29 cellular contexts compared by ENCODE assay signal in genomic region chr16:85473326-85473725, GRCh38.
DNase-seq lines count a peak whose midpoint lies in the region; ATAC-seq and TF ChIP-seq lines count a peak whose summit lies in the region.
"Had no signal": no experiment of that assay in that cellular context is flagged by ENCODE, and none has a peak within 500 bp of the region (broad histone marks: within the 10 kb centered on the region; RNA-seq: fewer than 3 reads in every experiment).

No MANE protein-coding gene starts in this region.

- H3K23ac ChIP-seq in trophoblast cell (ENCODE audit: low read length) = no peak overlapping the region

- peak overlapping the region; percentile 54 for H2BK120ac ChIP-seq in trophoblast cell (ENCODE audit: insufficient read depth, low read length, poor library complexity)

- H3K9ac ChIP-seq in BLaER1 treated with 17β-estradiol and CSF1 and Interleukin-3, amounts not matched to agents 10 nM and 100 nM = peak overlapping the region in 4 of 11 experiments; percentile 16 to 55 (median 31); a peak in 3 of 22 replicates
- H3K9ac ChIP-seq in trophoblast cell (ENCODE audit: low read length) = no peak overlapping the region

- no peak overlapping the region for H4K12ac ChIP-seq in trophoblast cell (ENCODE audit: low read depth, low read length)

- H3K14ac ChIP-seq in trophoblast cell (ENCODE audit: low read length) = peak overlapping the region; percentile 11

- H4K20me1 ChIP-seq in BLaER1 treated with 17β-estradiol and CSF1 and Interleukin-3, amounts not matched to agents 10 nM and 100 nM = peaks cover 0 to 17% (median 0%) of the 10 kb centered on the region in 11 experiments; a peak in 6 of 22 replicates
- H4K20me1 ChIP-seq in hepatocyte (ENCODE audit: insufficient read depth, poor library complexity, severe bottlenecking) = no peaks in the 10 kb centered on the region

- H3K4me3 ChIP-seq in BLaER1 treated with 17β-estradiol and CSF1 and Interleukin-3, amounts not matched to agents 10 nM and 100 nM = no peak overlapping the region
- H3K4me3 ChIP-seq in HEK293 (ENCODE audit: low read depth, low read length) (no peak overlapping the region), hepatocyte (no peak overlapping the region), trophoblast cell (ENCODE audit: low read depth, low read length) (no peak overlapping the region)
- H3K4me3 ChIP-seq: body of pancreas, esophagus squamous epithelium, prostate gland, tibial nerve had no signal

- H3K4ac ChIP-seq in trophoblast cell (ENCODE audit: low read depth, low read length) = peak overlapping the region; percentile 10

- POLR2A ChIA-PET in HEK293 (lab: Yijun Ruan, JAX) = no interaction called here

- H4K91ac ChIP-seq in trophoblast cell (ENCODE audit: low read depth, low read length) = peak overlapping the region; percentile 65

- peak overlapping the region; percentile 22 for H3K18ac ChIP-seq in trophoblast cell (ENCODE audit: low read length)

- no peak for DNase-seq in hepatocyte (ENCODE audit: low spot score)
- DNase-seq in trophoblast cell = no peak
- no peak for DNase-seq in NCI-H1694 (lab: John Stamatoyannopoulos, UW)
- no peak for DNase-seq in DMS53 treated with DMSO at 0.1 percent for 48 hours (lab: John Stamatoyannopoulos, UW; ENCODE audit: unreplicated experiment)
- no peak for DNase-seq in activated effector memory CD4-positive, alpha-beta T cell treated with anti-CD3 and anti-CD28 coated beads, Interleukin-2, amount 50 U/mL, for 16 hours
- DNase-seq: activated CD4-positive, alpha-beta T cell treated with anti-CD3 and anti-CD28 coated beads for 48 hours; activated naive CD4-positive, alpha-beta T cell treated with anti-CD3 and anti-CD28 coated beads, Interleukin-2, amount 50 U/mL, for 16 hours; body of pancreas; cerebellar nuclear complex; dermis blood vessel endothelial cell; esophagus squamous epithelium; foreskin melanocyte; hypothalamus; Karpas-422; NCI-H1436; NCI-H2107; NCI-H446; NCI-H774; SIG-M5; stimulated activated CD4-positive, alpha-beta T cell treated with anti-CD3 and anti-CD28 coated beads, Interleukin-15, amount 100 ng/mL, for 24 hours; stimulated activated CD4-positive, alpha-beta T cell treated with anti-CD3 and anti-CD28 coated beads, Interleukin-4, amount 100 ng/mL, for 4 hours; T1000 had no signal

- H3K4me2 ChIP-seq in BLaER1 treated with 17β-estradiol and CSF1 and Interleukin-3, amounts not matched to agents 10 nM and 100 nM = peak overlapping the region in 9 of 11 experiments; percentile 54 to 95 (median 83); a peak in 18 of 22 replicates
- H3K4me2 ChIP-seq in hepatocyte (no peak overlapping the region), trophoblast cell (ENCODE audit: low read length) (no peak overlapping the region)

- ATAC-seq in HG03432 (IDR thresholded peaks at IDR 0.05; ENCODE audit: unreplicated experiment) = no peak
- ATAC-seq: activated T-helper 17 cell treated with anti-CD3 and anti-CD28 coated beads, Interleukin-2, amount 50 U/mL, for 72 hours; body of pancreas had no signal

- H3K36me3 ChIP-seq in BLaER1 treated with 17β-estradiol and CSF1 and Interleukin-3, amounts not matched to agents 10 nM and 100 nM = no peaks in the 10 kb centered on the region
- H3K36me3 ChIP-seq in HEK293 (ENCODE audit: control insufficient read depth in 2 of 2, insufficient read depth in 1 of 2, low read length in 2 of 2) (no peaks in the 10 kb centered on the region), hepatocyte (replicated peaks; ENCODE audit: insufficient read depth, low read depth) (no peaks in the 10 kb centered on the region), trophoblast cell (ENCODE audit: control insufficient read depth in 1 of 2, insufficient read depth in 2 of 2, low read length in 2 of 2) (no peaks in the 10 kb centered on the region)
- H3K36me3 ChIP-seq: BE2C, esophagus squamous epithelium, prostate gland, tibial nerve had no signal

- H3K79me2 ChIP-seq in hepatocyte (peaks cover 17% of the 10 kb centered on the region), trophoblast cell (ENCODE audit: control insufficient read depth, insufficient read depth, low read length, poor library complexity) (peaks cover 3% of the 10 kb centered on the region)

- H2AK5ac ChIP-seq in trophoblast cell (ENCODE audit: low read length) = peak overlapping the region; percentile 36

- H3K9me2 ChIP-seq in hepatocyte (replicated peaks; ENCODE audit: insufficient read depth) = no peaks in the 10 kb centered on the region

- H2BK5ac ChIP-seq in trophoblast cell (ENCODE audit: low read depth, low read length, poor library complexity) = no peak overlapping the region

- no peak overlapping the region for H4K8ac ChIP-seq in trophoblast cell (ENCODE audit: low read depth, low read length)

- TF ChIP-seq CTCF in HEK293 (tag by site-specific recombination; IDR thresholded peaks at IDR 0.05) (no peak), hepatocyte (IDR thresholded peaks at IDR 0.05; ENCODE audit: poor library complexity) (peak; percentile 8)

- 54% methylated on average over 8 of the region's 8 CpGs for WGBS in hepatocyte (ENCODE audit: low lambda C conversion rate, missing lambda C conversion rate)
- whole genome bisulfite sequencing in trophoblast cell (ENCODE audit: extremely low coverage, insufficient coverage, insufficient read length) = no CpG with 5 or more reads among the region's 8 CpGs

- H3K9me3 ChIP-seq in BLaER1 treated with 17β-estradiol and CSF1 and Interleukin-3, amounts not matched to agents 10 nM and 100 nM (replicated peaks in 1 of 11) = no peaks in the 10 kb centered on the region
- H3K9me3 ChIP-seq in HEK293 (ENCODE audit: control insufficient read depth, insufficient read depth, low read depth, low read length) (no peaks in the 10 kb centered on the region), hepatocyte (ENCODE audit: low read depth) (no peaks in the 10 kb centered on the region), trophoblast cell (ENCODE audit: insufficient read depth, low read depth, low read length) (no peaks in the 10 kb centered on the region)
- H3K9me3 ChIP-seq: BE2C, body of pancreas, esophagus squamous epithelium, prostate gland, tibial nerve had no signal

- peak overlapping the region in 2 of 11 experiments; percentile 15 to 22; a peak in 2 of 22 replicates for H3K27ac ChIP-seq in BLaER1 treated with 17β-estradiol and CSF1 and Interleukin-3, amounts not matched to agents 10 nM and 100 nM
- H3K27ac ChIP-seq in HEK293 (ENCODE audit: extremely low read depth, low read depth, low read length) (no peak overlapping the region), hepatocyte (peak overlapping the region; percentile 30), trophoblast cell (ENCODE audit: low read depth, low read length) (no peak overlapping the region)
- H3K27ac ChIP-seq: body of pancreas, esophagus squamous epithelium, prostate gland, tibial nerve had no signal

- no peak overlapping the region for H2BK12ac ChIP-seq in trophoblast cell (ENCODE audit: low read length)

- H3K4me1 ChIP-seq in BLaER1 treated with 17β-estradiol and CSF1 and Interleukin-3, amounts not matched to agents 10 nM and 100 nM = peaks cover 17 to 97% (median 83%) of the 10 kb centered on the region in 10 experiments
- H3K4me1 ChIP-seq in HEK293 (ENCODE audit: control insufficient read depth, insufficient read depth, low read length) (peaks cover 11% of the 10 kb centered on the region), hepatocyte (ENCODE audit: insufficient read depth) (peaks cover 47% of the 10 kb centered on the region), trophoblast cell (ENCODE audit: control insufficient read depth in 1 of 2, insufficient read depth in 2 of 2, low read length in 2 of 2) (peaks cover 39% of the 10 kb centered on the region in 2 experiments)

- H2AFZ ChIP-seq in hepatocyte (no peak overlapping the region), trophoblast cell (ENCODE audit: insufficient read depth, low read length, poor library complexity) (no peak overlapping the region)

- peaks cover 0 to 52% (median 0%) of the 10 kb centered on the region in 11 experiments; a peak in 7 of 22 replicates for H3K27me3 ChIP-seq in BLaER1 treated with 17β-estradiol and CSF1 and Interleukin-3, amounts not matched to agents 10 nM and 100 nM
- no peaks in the 10 kb centered on the region for H3K27me3 ChIP-seq in hepatocyte
- H3K27me3 ChIP-seq in trophoblast cell (ENCODE audit: insufficient read depth, low read length) = no peaks in the 10 kb centered on the region
- H3K27me3 ChIP-seq: BE2C, body of pancreas, esophagus squamous epithelium, tibial nerve had no signal

- CTCF ChIA-PET in HEK293 (lab: Yijun Ruan, JAX) = interaction anchor here (0.6 to 2.1 kb wide), 3 partner anchors 18 to 320 kb away, joined by 3 to 12 read pairs (median 3); no protein-coding TSS in a partner anchor

- peaks cover 26% of the 10 kb centered on the region for H3K79me1 ChIP-seq in trophoblast cell (ENCODE audit: low read length)

TF ChIP-seq in HEK293, 187 proteins besides CTCF, POLR2A, EP300 and RAD21:
- TF ChIP-seq EGR2 (tag by site-specific recombination; IDR thresholded peaks at IDR 0.05; ENCODE audit: low read depth) (0 out of 2 replicates have a peak, but pooled peaks have one; percentile 23), ZFHX2 (tag by site-specific recombination; conservative IDR thresholded peaks at IDR 0.05) (peak; percentile 33; the same call in 1 of the 2 replicates), KLF17 (tag by site-specific recombination; IDR thresholded peaks at IDR 0.05) (no peak)

Comparison
In these comparisons a context has a peak if more than half of its experiments do, and no peak if none do; other contexts are left out.
1. H3K4me2 ChIP-seq: peak in BLaER1 treated with 17β-estradiol and CSF1 and Interleukin-3, amounts not matched to agents 10 nM and 100 nM (9 of 11); none in hepatocyte (single experiment) and trophoblast cell (single experiment).